In the genomic region with DNA sequence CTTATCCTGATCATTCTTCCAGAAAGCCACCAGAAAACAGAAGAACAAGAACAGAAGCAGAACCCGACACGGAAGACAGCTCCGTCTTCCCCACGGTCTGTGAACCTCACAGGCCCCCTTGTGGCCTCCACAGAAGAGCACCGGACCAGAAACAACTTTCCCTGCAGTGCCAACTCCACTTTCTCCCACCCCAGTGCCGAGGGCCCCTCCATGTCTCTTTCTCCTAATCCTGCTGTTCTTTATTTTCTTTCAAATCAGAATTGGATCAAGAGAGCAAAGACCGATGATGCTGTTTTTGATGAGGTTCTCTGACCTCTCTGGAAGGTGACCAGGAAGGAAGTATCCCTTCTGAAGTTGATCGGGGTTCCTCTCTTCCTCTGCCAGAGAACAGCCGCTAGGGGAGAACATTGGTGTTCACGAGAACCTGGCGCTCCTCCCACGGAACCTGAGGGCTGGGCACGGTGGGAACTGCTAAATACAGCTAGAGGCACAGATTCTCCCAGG, we compare ENCODE assay signal across 8 cellular contexts. TPM values are rescaled to one million over a fixed set of nuclear protein-coding genes. Genes with fewer than 3 reads are reported as not detected.
DNase-seq lines count a peak whose midpoint lies in the region; TF ChIP-seq lines count a peak whose summit lies in the region.

No MANE protein-coding gene starts in this region.

- H3K36me3 ChIP-seq in hepatocyte (replicated peaks; ENCODE audit: insufficient read depth, low read depth): no peaks in the 10 kb centered on the region

- H3K4me1 Mint-ChIP-seq in activated naive CD8-positive, alpha-beta T cell (ENCODE audit: low read depth): peaks cover 7% of the 10 kb centered on the region
- peaks cover 6% of the 10 kb centered on the region for H3K4me1 Mint-ChIP-seq in stimulated activated naive CD8-positive, alpha-beta T cell treated with anti-CD3 and anti-CD28 coated beads, Interleukin-15, Interleukin-2, amounts not matched to agents 100 ng/mL and 50 ng/mL, for 24 hours (ENCODE audit: low read depth)

- H3K4me1 ChIP-seq in hepatocyte (ENCODE audit: insufficient read depth): no peaks in the 10 kb centered on the region

- H3K4me2 ChIP-seq in hepatocyte: no peak overlapping the region

- TF ChIP-seq CTCF in hepatocyte (IDR thresholded peaks at IDR 0.05; ENCODE audit: poor library complexity): peak; percentile 59

- no peak overlapping the region for H2AFZ ChIP-seq in hepatocyte

- H3K9me2 ChIP-seq in hepatocyte (replicated peaks; ENCODE audit: insufficient read depth): no peaks in the 10 kb centered on the region

- no peaks in the 10 kb centered on the region for H4K20me1 ChIP-seq in hepatocyte (ENCODE audit: insufficient read depth, poor library complexity, severe bottlenecking)

- peak overlapping the region; percentile 68 for H3K4me3 Mint-ChIP-seq in activated naive CD8-positive, alpha-beta T cell
- peak overlapping the region; percentile 57 for H3K4me3 Mint-ChIP-seq in stimulated activated naive CD8-positive, alpha-beta T cell treated with anti-CD3 and anti-CD28 coated beads, Interleukin-15, Interleukin-2, amounts not matched to agents 100 ng/mL and 50 ng/mL, for 24 hours

- H3K4me3 ChIP-seq in hepatocyte: no peak overlapping the region

- no peak overlapping the region for H3K27ac ChIP-seq in hepatocyte

- DNase-seq in A172 (ENCODE audit: low spot score) (peak; percentile 41), G401 (ENCODE audit: low spot score) (peak; percentile 72), NCI-H146 treated with DMSO at 0.1 percent for 48 hours (lab: John Stamatoyannopoulos, UW; ENCODE audit: unreplicated experiment) (peak; percentile 37), hepatocyte (ENCODE audit: low spot score) (peak; percentile 66), occipital lobe (lab: John Stamatoyannopoulos, UW) (no peak), OCI-M2 (lab: John Stamatoyannopoulos, UW; ENCODE audit: unreplicated experiment) (no peak)

- H3K36me3 Mint-ChIP-seq in activated naive CD8-positive, alpha-beta T cell: no peaks in the 10 kb centered on the region
- no peaks in the 10 kb centered on the region for H3K36me3 Mint-ChIP-seq in stimulated activated naive CD8-positive, alpha-beta T cell treated with anti-CD3 and anti-CD28 coated beads, Interleukin-15, Interleukin-2, amounts not matched to agents 100 ng/mL and 50 ng/mL, for 24 hours (ENCODE audit: low read depth)

- in situ Hi-C loops in G401 (cut with HindIII; ENCODE audit: low sequenced_read_pairs): no loop called here

- H3K9me3 Mint-ChIP-seq in activated naive CD8-positive, alpha-beta T cell (ENCODE audit: low read depth): no peaks in the 10 kb centered on the region
- no peaks in the 10 kb centered on the region for H3K9me3 Mint-ChIP-seq in stimulated activated naive CD8-positive, alpha-beta T cell treated with anti-CD3 and anti-CD28 coated beads, Interleukin-15, Interleukin-2, amounts not matched to agents 100 ng/mL and 50 ng/mL, for 24 hours

- 48% methylated on average over 13 of the region's 13 CpGs for WGBS in hepatocyte (ENCODE audit: low lambda C conversion rate, missing lambda C conversion rate)

- no peaks in the 10 kb centered on the region for H3K9me3 ChIP-seq in hepatocyte (ENCODE audit: low read depth)

- H3K27me3 ChIP-seq in hepatocyte: peaks cover 2% of the 10 kb centered on the region

- H3K27me3 Mint-ChIP-seq in activated naive CD8-positive, alpha-beta T cell: peaks cover 12% of the 10 kb centered on the region
- H3K27me3 Mint-ChIP-seq in stimulated activated naive CD8-positive, alpha-beta T cell treated with anti-CD3 and anti-CD28 coated beads, Interleukin-15, Interleukin-2, amounts not matched to agents 100 ng/mL and 50 ng/mL, for 24 hours: peaks cover 16% of the 10 kb centered on the region

- no peaks in the 10 kb centered on the region for H3K79me2 ChIP-seq in hepatocyte

- no peak overlapping the region for H3K27ac Mint-ChIP-seq in activated naive CD8-positive, alpha-beta T cell
- no peak overlapping the region for H3K27ac Mint-ChIP-seq in stimulated activated naive CD8-positive, alpha-beta T cell treated with anti-CD3 and anti-CD28 coated beads, Interleukin-15, Interleukin-2, amounts not matched to agents 100 ng/mL and 50 ng/mL, for 24 hours

RNA-seq across cellular contexts. Expression of a gene that starts 58.9 kb away (rescaled TPM):
- total RNA-seq in A172 (2014; rRNA removed; shearing (Covaris generic)): 9.4 and 11.2 TPM in 2 replicates
- 13.2 and 14.8 TPM in 2 replicates for total RNA-seq in G401 (2014; rRNA removed; shearing (Covaris generic))
- total RNA-seq in hepatocyte: 16.4 and 18.1 TPM in 2 replicates
- 10.2 and 11.4 TPM in 2 replicates for polyA plus RNA-seq in hepatocyte
- total RNA-seq in occipital lobe: 23.9 TPM

Comparison
In these comparisons a context has a peak if more than half of its experiments do, and no peak if none do; other contexts are left out.
1. DNase-seq: peak in A172 (single experiment), G401 (single experiment), NCI-H146 treated with DMSO at 0.1 percent for 48 hours (single experiment) and hepatocyte (single experiment); none in occipital lobe (single experiment) and OCI-M2 (single experiment).